Comparison of ENCODE assay signal across 26 cellular contexts in the genomic region with DNA sequence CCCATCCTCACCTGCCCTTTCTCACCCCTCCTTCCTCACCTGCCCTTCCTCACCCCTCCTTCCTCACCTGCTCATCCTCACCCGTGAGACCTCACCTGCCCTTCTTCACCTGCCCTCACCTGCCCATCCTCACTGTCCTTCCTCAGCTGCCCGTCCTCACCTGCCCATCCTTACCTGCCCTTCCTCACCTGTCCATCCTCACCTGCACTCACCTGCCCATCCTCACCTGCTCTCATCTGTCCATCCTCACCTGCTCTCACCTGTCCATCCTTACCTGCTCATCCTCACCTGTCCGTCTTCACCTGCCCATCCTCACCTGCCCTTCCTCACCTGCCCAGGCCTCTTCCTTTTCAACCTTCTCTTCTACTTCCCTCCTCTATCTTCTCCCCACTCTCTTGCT. TPM values are rescaled to one million over a fixed set of nuclear protein-coding genes. Genes with fewer than 3 reads are reported as not detected.
"Had no signal": no experiment of that assay in that cellular context is flagged by ENCODE, and none has a peak within 500 bp of the region (broad histone marks: within the 10 kb centered on the region; RNA-seq: fewer than 3 reads in every experiment).

No MANE protein-coding gene starts in this region.

- H3K4me3 Mint-ChIP-seq: activated CD4-positive, alpha-beta memory T cell treated with anti-CD3 and anti-CD28 coated beads for 36 hours; activated CD4-positive, alpha-beta T cell treated with anti-CD3 and anti-CD28 coated beads, Interleukin-2, amount 10 ng/mL, durations not matched to agents 7 days and 5 days; activated T-helper 1 cell treated with anti-CD3 and anti-CD28 coated beads, Interleukin-12 subunit alpha, Interleukin-12 subunit beta, Interleukin-2, Interleukin-4 antibody, amounts not matched to agents 30 ng/mL and 10 ng/mL and 1 ng/mL, durations not matched to agents 14 hours and 24 hours and 36 hours had no signal

- H3K9me3 Mint-ChIP-seq: activated CD4-positive, alpha-beta memory T cell treated with anti-CD3 and anti-CD28 coated beads for 36 hours had no signal

- DNase-seq: activated CD4-positive, alpha-beta memory T cell treated with anti-CD3 and anti-CD28 coated beads for 36 hours; activated CD4-positive, alpha-beta T cell treated with anti-CD3 and anti-CD28 coated beads, Interleukin-2, amount 10 ng/mL, durations not matched to agents 7 days and 5 days; activated CD4-positive, CD25-positive, alpha-beta regulatory T cell; activated CD8-positive, alpha-beta memory T cell treated with anti-CD3 and anti-CD28 coated beads, Interleukin-2, amount 50 U/mL, for 4 hours; activated effector memory CD4-positive, alpha-beta T cell treated with anti-CD3 and anti-CD28 coated beads, Interleukin-2, amount 50 U/mL, for 16 hours; activated naive CD4-positive, alpha-beta T cell treated with Interleukin-2 at 50 U/mL for 16 hours; brain microvascular endothelial cell; Karpas-422; MM.1S; NCI-H1105; NCI-H1436; NCI-H1694 treated with DMSO at 0.1 percent for 48 hours; NCI-H2029 treated with DMSO at 0.1 percent for 48 hours; NCI-H345; NCI-H510A treated with DMSO at 0.1 percent for 48 hours; Right ventricle myocardium superior; SJCRH30; SK-N-SH; T-helper 1 cell had no signal

- H3K36me3 ChIP-seq: brain microvascular endothelial cell, cardiac muscle cell, Peyer's patch, SJCRH30 had no signal

- H3K27ac Mint-ChIP-seq: activated CD4-positive, alpha-beta memory T cell treated with anti-CD3 and anti-CD28 coated beads for 36 hours; activated CD4-positive, alpha-beta T cell treated with anti-CD3 and anti-CD28 coated beads, Interleukin-2, amount 10 ng/mL, durations not matched to agents 7 days and 5 days; activated naive CD4-positive, alpha-beta T cell treated with anti-CD3 and anti-CD28 coated beads, Interleukin-2, amount 50 U/mL, for 72 hours; activated T-helper 1 cell treated with anti-CD3 and anti-CD28 coated beads, Interleukin-12 subunit alpha, Interleukin-12 subunit beta, Interleukin-2, Interleukin-4 antibody, amounts not matched to agents 30 ng/mL and 10 ng/mL and 1 ng/mL, durations not matched to agents 14 hours and 24 hours and 36 hours had no signal

- ATAC-seq: activated naive CD4-positive, alpha-beta T cell treated with anti-CD3 and anti-CD28 coated beads, Interleukin-2, amount 50 U/mL, for 72 hours had no signal

- H3K4me1 ChIP-seq: Peyer's patch, SJCRH30 had no signal

- H3K9ac ChIP-seq: SK-N-SH had no signal

- H3K9me3 ChIP-seq: Peyer's patch, SJCRH30, SK-N-SH had no signal

- H3K27me3 ChIP-seq: brain microvascular endothelial cell, cardiac muscle cell, Peyer's patch, SJCRH30 had no signal

- H3K4me1 Mint-ChIP-seq: activated CD4-positive, alpha-beta T cell treated with anti-CD3 and anti-CD28 coated beads, Interleukin-2, amount 10 ng/mL, durations not matched to agents 7 days and 5 days had no signal

- H3K4me2 ChIP-seq: SK-N-SH had no signal

- H3K4me3 ChIP-seq: cardiac muscle cell, Peyer's patch, SJCRH30 had no signal

- H3K27ac ChIP-seq: brain microvascular endothelial cell, cardiac muscle cell, Peyer's patch, RWPE1, SJCRH30, VCaP had no signal

- H3K36me3 Mint-ChIP-seq: activated CD4-positive, alpha-beta memory T cell treated with anti-CD3 and anti-CD28 coated beads for 36 hours; activated naive CD4-positive, alpha-beta T cell treated with anti-CD3 and anti-CD28 coated beads, Interleukin-2, amount 50 U/mL, for 72 hours had no signal

RNA-seq across cellular contexts. Expression of a gene that starts 34.4 kb away (rescaled TPM):
- total RNA-seq: activated CD4-positive, alpha-beta memory T cell treated with anti-CD3 and anti-CD28 coated beads for 36 hours; activated CD4-positive, alpha-beta T cell treated with anti-CD3 and anti-CD28 coated beads, Interleukin-2, amount 10 ng/mL, durations not matched to agents 7 days and 5 days; activated naive CD4-positive, alpha-beta T cell treated with anti-CD3 and anti-CD28 coated beads, Interleukin-2, amount 50 U/mL, for 72 hours; activated T-helper 1 cell treated with anti-CD3 and anti-CD28 coated beads, Interleukin-12 subunit alpha, Interleukin-12 subunit beta, Interleukin-2, Interleukin-4 antibody, amounts not matched to agents 30 ng/mL and 10 ng/mL and 1 ng/mL, durations not matched to agents 14 hours and 24 hours and 36 hours; cardiac muscle cell; Right ventricle myocardium superior; SJCRH30; T-helper 2 cell treated with Interferon-gamma antibody and Interleukin-4, amounts not matched to agents 100 ng/mL and 5 ng/mL, for 36 hours had no signal
- polyA plus RNA-seq: SK-N-SH had no signal
